In the genomic region with DNA sequence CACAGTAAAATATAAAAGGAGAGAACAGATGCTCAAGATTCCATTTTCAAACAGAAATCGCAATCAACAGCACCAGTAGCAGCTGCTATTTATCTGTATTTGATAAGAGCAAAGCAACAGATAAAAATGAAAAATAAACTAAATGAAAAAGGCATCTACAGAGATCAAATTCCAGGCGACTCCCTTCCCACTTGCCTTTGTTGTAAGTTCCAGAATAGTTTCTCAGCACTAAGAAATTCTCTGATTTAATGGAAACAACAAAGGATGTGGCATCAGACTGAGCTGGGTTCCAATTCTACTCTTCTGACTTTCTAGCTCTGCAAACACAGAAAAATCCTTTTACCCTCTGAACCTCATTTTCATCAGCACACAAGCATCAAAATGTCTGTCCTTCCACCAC, we compare ENCODE assay signal across 21 cellular contexts.
DNase-seq lines count a peak whose midpoint lies in the region; ATAC-seq, FAIRE-seq and TF ChIP-seq lines count a peak whose summit lies in the region.
"Had no signal": no experiment of that assay in that cellular context is flagged by ENCODE, and none has a peak within 500 bp of the region (broad histone marks: within the 10 kb centered on the region; RNA-seq: fewer than 3 reads in every experiment).

No MANE protein-coding gene starts in this region.

- TF ChIP-seq CTCF in HFFc6 (IDR thresholded peaks at IDR 0.05) (no peak), K562 (IDR thresholded peaks at IDR 0.05 in 2 of 3, conservative IDR thresholded peaks at IDR 0.05 in 1 of 3; ENCODE audit: insufficient read depth in 2 of 3, low read depth in 1 of 3, low read length in 3 of 3) (no peak), fibroblast of the aortic adventitia (IDR thresholded peaks at IDR 0.05; ENCODE audit: insufficient read depth, low read length) (no peak), smooth muscle cell (IDR thresholded peaks at IDR 0.05; ENCODE audit: borderline replicate concordance, insufficient read depth, poor library complexity, severe bottlenecking) (no peak), foreskin keratinocyte (conservative IDR thresholded peaks at IDR 0.05) (no peak), endothelial cell (IDR thresholded peaks at IDR 0.05; ENCODE audit: unreplicated experiment) (no peak)

- no peaks in the 10 kb centered on the region for H3K9me3 Mint-ChIP-seq in HFFc6
- H3K9me3 Mint-ChIP-seq in endothelial cell (ENCODE audit: unreplicated experiment): no peaks in the 10 kb centered on the region

- H3K27ac ChIP-seq in K562 (ENCODE audit: extremely low read depth, low read depth, low read length): no peak overlapping the region
- H3K27ac ChIP-seq in smooth muscle cell (ENCODE audit: low read depth): peak overlapping the region; percentile 73
- H3K27ac ChIP-seq in foreskin keratinocyte: no peak overlapping the region
- H3K27ac ChIP-seq: PC-9, RWPE1 had no signal

- peaks cover 67% of the 10 kb centered on the region for H3K4me1 Mint-ChIP-seq in HFFc6 (ENCODE audit: low read depth)
- peaks cover 8% of the 10 kb centered on the region for H3K4me1 Mint-ChIP-seq in endothelial cell (ENCODE audit: unreplicated experiment)
- H3K4me1 Mint-ChIP-seq: CD4-positive, CD25-positive, alpha-beta regulatory T cell had no signal

- BruUV-seq in K562 (replicated peaks; lab: Mats Ljungman, UMichigan): no TSS peak

- H3K4me2 ChIP-seq in K562 (ENCODE audit: insufficient read depth, low read length) (no peak overlapping the region), smooth muscle cell (no peak overlapping the region)
- H3K4me2 ChIP-seq: PC-9 had no signal

- H3K4me1 ChIP-seq in K562 (replicated peaks in 1 of 2; ENCODE audit: control insufficient read depth in 2 of 2, insufficient read depth in 2 of 2, low read length in 2 of 2): peaks cover 0 to 5% of the 10 kb centered on the region in 2 experiments; a peak in 1 of 5 replicates
- no peaks in the 10 kb centered on the region for H3K4me1 ChIP-seq in smooth muscle cell (ENCODE audit: low read depth)
- H3K4me1 ChIP-seq in foreskin keratinocyte: peaks cover 21% of the 10 kb centered on the region
- H3K4me1 ChIP-seq: HAP-1 had no signal

- ATAC-seq in K562 (no peak), foreskin keratinocyte (no peak)
- ATAC-seq: HepG2, SK-N-SH treated with all-trans-retinoic acid at 6 μM for 48 hours had no signal

- 19% methylated on average over 2 of the region's 2 CpGs for WGBS in K562 (ENCODE audit: insufficient coverage, low coverage, missing lambda C conversion rate)
- WGBS in smooth muscle cell (ENCODE audit: low lambda C conversion rate): 57% methylated on average over 2 of the region's 2 CpGs

- no peak for TF ChIP-seq RAD21 in K562 (CRISPR knock-in tag; conservative IDR thresholded peaks at IDR 0.05 in 1 of 2, IDR thresholded peaks at IDR 0.05 in 1 of 2)

- no peaks in the 10 kb centered on the region for H3K36me3 Mint-ChIP-seq in HFFc6 (ENCODE audit: low read depth)
- H3K36me3 Mint-ChIP-seq in endothelial cell (ENCODE audit: low read depth, unreplicated experiment): no peaks in the 10 kb centered on the region
- H3K36me3 Mint-ChIP-seq: CD4-positive, CD25-positive, alpha-beta regulatory T cell had no signal

- DNase-seq in HFFc6: no peak
- no peak for DNase-seq in K562 (ENCODE audit: extremely low read depth in 1 of 4, low spot score in 3 of 4)
- DNase-seq in fibroblast of the aortic adventitia (ENCODE audit: low read depth): peak; percentile 56
- no peak for DNase-seq in smooth muscle cell (lab: John Stamatoyannopoulos, UW; ENCODE audit: unreplicated experiment)
- no peak for DNase-seq in foreskin keratinocyte
- no peak for DNase-seq in RKO (ENCODE audit: low spot score)
- no peak for DNase-seq in endothelial cell (ENCODE audit: low spot score)
- DNase-seq: CD4-positive, CD25-positive, alpha-beta regulatory T cell; DMS79; KG1; NCI-H1092 treated with DMSO at 0.1 percent for 48 hours; NCI-H1436 treated with DMSO at 0.1 percent for 48 hours; NCI-H1930; NCI-H510A treated with DMSO at 0.1 percent for 48 hours; NCI-H748 treated with DMSO at 0.1 percent for 48 hours; PC-9; SIG-M5 had no signal

- H3K36me3 ChIP-seq in K562 (ENCODE audit: control insufficient read depth, insufficient read depth, low read length): no peaks in the 10 kb centered on the region
- H3K36me3 ChIP-seq in smooth muscle cell (ENCODE audit: low read depth): no peaks in the 10 kb centered on the region
- H3K36me3 ChIP-seq: HAP-1 had no signal

- intact Hi-C loops in K562 (cut with micrococcal nuclease): no loop called here

- H3K27ac Mint-ChIP-seq in HFFc6 (peak overlapping the region; percentile 20; the same call in 1 of the 2 replicates), endothelial cell (ENCODE audit: unreplicated experiment) (no peak overlapping the region)
- H3K27ac Mint-ChIP-seq: CD4-positive, CD25-positive, alpha-beta regulatory T cell had no signal

- no peaks in the 10 kb centered on the region for H3K79me2 ChIP-seq in K562 (ENCODE audit: control insufficient read depth, insufficient read depth, low read length)
- no peaks in the 10 kb centered on the region for H3K79me2 ChIP-seq in smooth muscle cell (ENCODE audit: low read depth)

- H3K27me3 Mint-ChIP-seq in HFFc6 (ENCODE audit: insufficient read depth) (no peaks in the 10 kb centered on the region), endothelial cell (ENCODE audit: unreplicated experiment) (no peaks in the 10 kb centered on the region)
- H3K27me3 Mint-ChIP-seq: CD4-positive, CD25-positive, alpha-beta regulatory T cell had no signal

- TF ChIP-seq EP300 in K562 (IDR thresholded peaks at IDR 0.05; ENCODE audit: low read length): no peak

- H3K9me3 ChIP-seq in K562 (replicated peaks; ENCODE audit: control insufficient read depth, insufficient read depth, low read depth, low read length) (no peaks in the 10 kb centered on the region), smooth muscle cell (replicated peaks; ENCODE audit: low read depth) (no peaks in the 10 kb centered on the region)
- H3K9me3 ChIP-seq: HAP-1 had no signal

- H3K27me3 ChIP-seq in K562 (ENCODE audit: control insufficient read depth in 2 of 2, insufficient read depth in 2 of 2, low read length in 2 of 2) (no peaks in the 10 kb centered on the region), smooth muscle cell (ENCODE audit: low read depth) (no peaks in the 10 kb centered on the region), foreskin keratinocyte (no peaks in the 10 kb centered on the region)

- POLR2A ChIA-PET in K562 (lab: Yijun Ruan, JAX): no interaction called here

- in situ Hi-C loops in K562 (cut with MboI): no loop called here

- no peak overlapping the region for H3K4me3 Mint-ChIP-seq in HFFc6
- H3K4me3 Mint-ChIP-seq in endothelial cell (ENCODE audit: unreplicated experiment): no peak overlapping the region
- H3K4me3 Mint-ChIP-seq: CD4-positive, CD25-positive, alpha-beta regulatory T cell had no signal

- H3K4me3 ChIP-seq in K562 (no peak overlapping the region), fibroblast of the aortic adventitia (ENCODE audit: low read depth, low read length) (no peak overlapping the region), smooth muscle cell (no peak overlapping the region)
- H3K4me3 ChIP-seq: HAP-1, PC-9 had no signal

- no peak for TF ChIP-seq POLR2A in K562 (conservative IDR thresholded peaks at IDR 0.05)

- H3K9ac ChIP-seq in K562 (ENCODE audit: insufficient read depth in 1 of 2, low read depth in 2 of 2, low read length in 2 of 2) (no peak overlapping the region), smooth muscle cell (ENCODE audit: low read depth) (no peak overlapping the region)

- CTCF ChIA-PET in K562 (lab: Yijun Ruan, JAX; ENCODE audit: low intra/inter-chr PET ratio): no interaction called here

- peak; percentile 26 for FAIRE-seq in K562 (lab: Jason Lieb, UNC)
- FAIRE-seq: HepG2 had no signal

- H3F3A ChIP-seq in smooth muscle cell (ENCODE audit: low read depth): peaks cover 3% of the 10 kb centered on the region

- H2AFZ ChIP-seq in K562 (ENCODE audit: low read depth, low read length) (no peak overlapping the region), smooth muscle cell (ENCODE audit: low read depth) (no peak overlapping the region)
- H2AFZ ChIP-seq: PC-9 had no signal

- H3K9me1 ChIP-seq in K562 (ENCODE audit: control insufficient read depth, insufficient read depth, low read length): no peaks in the 10 kb centered on the region

- no peaks in the 10 kb centered on the region for H4K20me1 ChIP-seq in K562 (replicated peaks; ENCODE audit: control insufficient read depth, insufficient read depth, low read length)
- H4K20me1 ChIP-seq in smooth muscle cell (ENCODE audit: low read depth): no peaks in the 10 kb centered on the region

TF ChIP-seq in K562, 482 proteins besides CTCF, POLR2A, EP300 and RAD21:
- no peak for TF ChIP-seq ZNF778 (CRISPR knock-in tag; IDR thresholded peaks at IDR 0.05)
- no peak for TF ChIP-seq ATF7 (IDR thresholded peaks at IDR 0.05)
- TF ChIP-seq CHD1 (IDR thresholded peaks at IDR 0.05; ENCODE audit: low read length): no peak
- no peak for TF ChIP-seq GTF2F1 (IDR thresholded peaks at IDR 0.05; ENCODE audit: low read depth, low read length)
